Comparison of ENCODE assay signal across 1 cellular context in genomic region chr6:37334047-37334446, GRCh38.
TF ChIP-seq lines count a peak whose summit lies in the region.

No MANE protein-coding gene starts in this region.

TF ChIP-seq in GM23338, 12 proteins besides CTCF, POLR2A, EP300 and RAD21 (continued from another document):
- TF ChIP-seq ZNF462 (CRISPR knock-in tag; IDR thresholded peaks at IDR 0.05) (no peak), JUNB (IDR thresholded peaks at IDR 0.05; ENCODE audit: unreplicated experiment) (no peak), EZH2phosphoT487 (IDR thresholded peaks at IDR 0.05; ENCODE audit: unreplicated experiment) (no peak), NANOG (IDR thresholded peaks at IDR 0.05; ENCODE audit: borderline replicate concordance) (no peak), ZNF114 (CRISPR knock-in tag; IDR thresholded peaks at IDR 0.05) (no peak), POLR2AphosphoS5 (IDR thresholded peaks at IDR 0.05; ENCODE audit: low read depth) (no peak)
